Comparison of ENCODE assay signal across 1 cellular context in genomic region chr9:136631038-136632000, GRCh38.
A peak's percentile ranks its signal among the peaks of the same experiment; 100 is the strongest.
TF ChIP-seq lines count a peak whose summit lies in the region.

No MANE protein-coding gene starts in this region.

TF ChIP-seq in K562, 482 proteins besides CTCF, POLR2A, EP300 and RAD21 (continued from another document and continues in another):
- TF ChIP-seq ATF2 (CRISPR knock-in tag; IDR thresholded peaks at IDR 0.05) (no peak), KHSRP (IDR thresholded peaks at IDR 0.05) (no peak), HDAC8 (tag; IDR thresholded peaks at IDR 0.05) (no peak), BRD9 (IDR thresholded peaks at IDR 0.05; ENCODE audit: low read depth, partially characterized antibody) (peak; percentile 68), MXD1 (CRISPR knock-in tag; IDR thresholded peaks at IDR 0.05; ENCODE audit: borderline replicate concordance, poor library complexity, severe bottlenecking) (no peak), SREBF2 (CRISPR knock-in tag; IDR thresholded peaks at IDR 0.05) (no peak), ZNF324 (CRISPR knock-in tag; IDR thresholded peaks at IDR 0.05) (no peak), KLF6 (CRISPR knock-in tag; IDR thresholded peaks at IDR 0.05; ENCODE audit: borderline replicate concordance) (no peak), ZNF197 (CRISPR knock-in tag; IDR thresholded peaks at IDR 0.05; ENCODE audit: low read depth) (no peak), JUNB (CRISPR knock-in tag; conservative IDR thresholded peaks at IDR 0.05) (no peak), XRCC4 (IDR thresholded peaks at IDR 0.05; ENCODE audit: extremely low read depth, insufficient read depth, insufficient read length) (no peak), NCOA4 (IDR thresholded peaks at IDR 0.05; ENCODE audit: partially characterized antibody) (peak; percentile 3), ETV6 (IDR thresholded peaks at IDR 0.05; ENCODE audit: borderline replicate concordance in 1 of 2, low read depth in 2 of 2, low read length in 1 of 2) (no peak), ETV6 (CRISPR knock-in tag; IDR thresholded peaks at IDR 0.05; ENCODE audit: borderline replicate concordance) (no peak), ZSCAN29 (IDR thresholded peaks at IDR 0.05) (no peak), RBM15 (IDR thresholded peaks at IDR 0.05; ENCODE audit: insufficient read depth, low read length) (no peak), PTRF (tag; IDR thresholded peaks at IDR 0.05) (no peak), YBX1 (IDR thresholded peaks at IDR 0.05) (no peak), ZNF778 (CRISPR knock-in tag; IDR thresholded peaks at IDR 0.05) (no peak), MIER1 (IDR thresholded peaks at IDR 0.05; ENCODE audit: low read depth) (0 out of 2 replicates have a peak, but pooled peaks have one; percentile 35), ELK3 (CRISPR knock-in tag; IDR thresholded peaks at IDR 0.05) (no peak), ZNF668 (CRISPR knock-in tag; IDR thresholded peaks at IDR 0.05) (no peak), TRIM25 (IDR thresholded peaks at IDR 0.05; ENCODE audit: borderline replicate concordance) (peak; percentile 73; the same call in 1 of the 2 replicates), CSDE1 (IDR thresholded peaks at IDR 0.05) (0 out of 4 replicates have a peak, but pooled peaks of 1 of the 2 experiments have one; percentile 32), STAT6 (CRISPR knock-in tag; IDR thresholded peaks at IDR 0.05) (no peak), ZFX (CRISPR knock-in tag; IDR thresholded peaks at IDR 0.05) (no peak), ZNF146 (CRISPR knock-in tag; IDR thresholded peaks at IDR 0.05; ENCODE audit: unreplicated experiment) (no peak), RNF219 (CRISPR knock-in tag; IDR thresholded peaks at IDR 0.05) (no peak), ESRRA (IDR thresholded peaks at IDR 0.05; ENCODE audit: borderline replicate concordance, low read depth) (no peak), KDM5B (IDR thresholded peaks at IDR 0.05; ENCODE audit: insufficient replicate concordance, low read depth, low read length) (no peak), SP2 (IDR thresholded peaks at IDR 0.05; ENCODE audit: extremely low read depth, low read depth, low read length, poor library complexity, severe bottlenecking) (no peak), ZC3H4 (CRISPR knock-in tag; IDR thresholded peaks at IDR 0.05; ENCODE audit: borderline replicate concordance) (0 out of 2 replicates have a peak, but pooled peaks have one; percentile 73), MAX (CRISPR knock-in tag; IDR thresholded peaks at IDR 0.05) (peak; percentile 80), BCL6 (CRISPR knock-in tag; IDR thresholded peaks at IDR 0.05) (no peak), RCOR1 (IDR thresholded peaks at IDR 0.05; ENCODE audit: borderline replicate concordance in 1 of 2, low read depth in 2 of 2, low read length in 2 of 2) (no peak), THRB (CRISPR knock-in tag; conservative IDR thresholded peaks at IDR 0.05) (peak; percentile 92; the same call in 1 of the 2 replicates), RBM17 (IDR thresholded peaks at IDR 0.05; ENCODE audit: borderline replicate concordance, low read depth, low read length) (no peak), TCF15 (CRISPR knock-in tag; IDR thresholded peaks at IDR 0.05) (no peak), ZSCAN32 (CRISPR knock-in tag; IDR thresholded peaks at IDR 0.05) (no peak), SMAD1 (IDR thresholded peaks at IDR 0.05; ENCODE audit: low read depth, low read length, partially characterized antibody) (no peak), SNIP1 (IDR thresholded peaks at IDR 0.05; ENCODE audit: low read depth) (no peak), EP400 (IDR thresholded peaks at IDR 0.05) (no peak), PHF8 (IDR thresholded peaks at IDR 0.05; ENCODE audit: borderline replicate concordance, low read length) (no peak), NCOA2 (IDR thresholded peaks at IDR 0.05; ENCODE audit: partially characterized antibody in 2 of 2) (no peak), MCM7 (IDR thresholded peaks at IDR 0.05) (0 out of 4 replicates have a peak, but pooled peaks of 1 of the 2 experiments have one; percentile 39), HMG20B (CRISPR knock-in tag; IDR thresholded peaks at IDR 0.05) (no peak), ZNF41 (CRISPR knock-in tag; conservative IDR thresholded peaks at IDR 0.05) (no peak), ZNF583 (CRISPR knock-in tag; IDR thresholded peaks at IDR 0.05) (no peak), CHCHD3 (CRISPR knock-in tag; IDR thresholded peaks at IDR 0.05) (no peak), TCFL5 (CRISPR knock-in tag; conservative IDR thresholded peaks at IDR 0.05) (no peak), PRDM10 (IDR thresholded peaks at IDR 0.05; ENCODE audit: partially characterized antibody) (no peak), ZNF764 (CRISPR knock-in tag; IDR thresholded peaks at IDR 0.05; ENCODE audit: low read depth) (no peak), FOXK1 (CRISPR knock-in tag; IDR thresholded peaks at IDR 0.05; ENCODE audit: borderline replicate concordance) (no peak), PTBP1 (IDR thresholded peaks at IDR 0.05; ENCODE audit: low read depth, low read length) (no peak), CREBBP (IDR thresholded peaks at IDR 0.05; ENCODE audit: low read depth, low read length) (no peak), USF1 (CRISPR knock-in tag; IDR thresholded peaks at IDR 0.05) (0 out of 2 replicates have a peak, but pooled peaks have one; percentile 36), CHD1 (IDR thresholded peaks at IDR 0.05; ENCODE audit: low read length) (no peak), SMAD3 (CRISPR knock-in tag; conservative IDR thresholded peaks at IDR 0.05) (no peak), SNRNP70 (optimal IDR thresholded peaks at IDR 0.05; ENCODE audit: low read depth, low read length) (no peak)
